1 cellular context compared by ENCODE assay signal in the genomic region with DNA sequence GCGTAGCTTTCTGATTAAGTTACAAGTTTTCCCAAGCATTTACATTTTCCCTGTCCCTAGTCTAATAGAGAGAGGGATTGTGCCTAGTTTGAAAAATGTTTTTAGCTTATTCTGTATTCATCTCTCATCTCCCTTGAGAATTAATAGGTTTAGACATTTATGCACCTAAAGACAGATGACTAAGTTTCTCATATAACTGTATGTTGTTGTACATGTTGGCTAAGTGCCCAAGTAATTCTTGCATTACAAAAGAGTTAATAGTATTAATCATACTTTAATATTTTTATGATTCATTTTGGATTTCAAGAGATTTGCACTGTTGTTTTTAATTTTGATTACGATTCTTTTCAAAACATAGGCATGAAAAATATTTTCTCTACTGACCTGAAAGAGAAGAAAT.
TF ChIP-seq lines count a peak whose summit lies in the region.

No MANE protein-coding gene starts in this region.

TF ChIP-seq in IMR-90, 13 proteins besides CTCF, POLR2A, EP300 and RAD21 (continued from another document):
- TF ChIP-seq, protein P1, sequence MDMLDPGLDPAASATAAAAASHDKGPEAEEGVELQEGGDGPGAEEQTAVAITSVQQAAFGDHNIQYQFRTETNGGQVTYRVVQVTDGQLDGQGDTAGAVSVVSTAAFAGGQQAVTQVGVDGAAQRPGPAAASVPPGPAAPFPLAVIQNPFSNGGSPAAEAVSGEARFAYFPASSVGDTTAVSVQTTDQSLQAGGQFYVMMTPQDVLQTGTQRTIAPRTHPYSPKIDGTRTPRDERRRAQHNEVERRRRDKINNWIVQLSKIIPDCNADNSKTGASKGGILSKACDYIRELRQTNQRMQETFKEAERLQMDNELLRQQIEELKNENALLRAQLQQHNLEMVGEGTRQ (IDR thresholded peaks at IDR 0.05; ENCODE audit: low read depth, low read length), result no peak
